2 cellular contexts compared by ENCODE assay signal in the genomic region with DNA sequence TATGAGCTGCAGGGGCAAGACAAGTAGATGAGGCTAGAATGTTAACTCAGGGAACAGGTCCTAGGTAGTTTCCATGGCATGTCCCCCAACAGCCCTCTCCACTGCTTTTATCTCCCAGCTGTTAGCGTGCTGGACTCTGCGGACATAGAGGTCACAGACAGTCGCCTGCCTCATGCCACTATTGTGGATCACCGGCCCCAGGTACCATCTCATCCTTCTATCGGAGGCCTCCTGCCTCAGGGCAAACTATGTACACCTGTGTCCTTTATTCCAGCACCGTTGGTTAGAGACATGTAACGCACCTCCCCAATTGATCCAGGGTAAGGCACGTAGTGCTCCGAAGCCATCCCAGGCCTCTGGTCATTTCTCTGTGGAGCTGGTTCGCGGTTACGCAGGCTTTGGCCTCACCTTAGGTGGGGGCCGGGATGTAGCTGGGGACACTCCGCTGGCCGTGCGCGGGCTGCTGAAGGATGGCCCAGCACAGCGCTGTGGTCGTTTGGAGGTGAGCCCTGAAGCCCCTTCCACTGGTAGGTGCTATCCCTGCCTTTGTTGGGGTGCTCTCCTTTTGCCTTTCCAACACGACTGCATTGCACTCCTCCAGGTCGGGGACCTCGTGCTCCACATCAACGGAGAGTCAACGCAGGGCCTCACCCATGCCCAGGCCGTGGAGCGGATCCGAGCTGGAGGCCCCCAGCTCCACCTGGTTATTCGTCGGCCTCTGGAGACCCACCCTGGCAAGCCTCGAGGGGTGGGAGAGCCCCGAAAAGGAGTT.
TF ChIP-seq lines count a peak whose summit lies in the region.

No MANE protein-coding gene starts in this region.

TF ChIP-seq in A549, 52 proteins besides CTCF, POLR2A, EP300 and RAD21:
- TF ChIP-seq FOXS1 (CRISPR knock-in tag; IDR thresholded peaks at IDR 0.05), result no peak
- no peak for TF ChIP-seq NPAS2 (CRISPR knock-in tag; IDR thresholded peaks at IDR 0.05; ENCODE audit: borderline replicate concordance)

TF ChIP-seq in HCT116, 20 proteins besides CTCF, POLR2A, EP300 and RAD21:
- TF ChIP-seq, protein P1, sequence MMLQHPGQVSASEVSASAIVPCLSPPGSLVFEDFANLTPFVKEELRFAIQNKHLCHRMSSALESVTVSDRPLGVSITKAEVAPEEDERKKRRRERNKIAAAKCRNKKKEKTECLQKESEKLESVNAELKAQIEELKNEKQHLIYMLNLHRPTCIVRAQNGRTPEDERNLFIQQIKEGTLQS (IDR thresholded peaks at IDR 0.05), result no peak
- TF ChIP-seq YY1 (IDR thresholded peaks at IDR 0.05; ENCODE audit: extremely low read depth, insufficient replicate concordance, low read depth, low read length) (no peak), FOSL1 (IDR thresholded peaks at IDR 0.05; ENCODE audit: low read depth) (no peak), CBX3 (IDR thresholded peaks at IDR 0.05; ENCODE audit: low read depth) (no peak), ELF1 (IDR thresholded peaks at IDR 0.05; ENCODE audit: borderline replicate concordance, low read depth) (no peak), SRF (IDR thresholded peaks at IDR 0.05; ENCODE audit: low read depth) (no peak), POLR2AphosphoS5 (IDR thresholded peaks at IDR 0.05; ENCODE audit: low read depth, low read length) (no peak), JUND (IDR thresholded peaks at IDR 0.05) (no peak), EGR1 (IDR thresholded peaks at IDR 0.05; ENCODE audit: low read depth) (no peak), SP1 (IDR thresholded peaks at IDR 0.05; ENCODE audit: low read depth) (no peak), CEBPB (IDR thresholded peaks at IDR 0.05; ENCODE audit: low read depth) (no peak), SIN3A (IDR thresholded peaks at IDR 0.05; ENCODE audit: low read depth) (no peak), EZH2 (IDR thresholded peaks at IDR 0.05) (no peak), EZH2phosphoT487 (IDR thresholded peaks at IDR 0.05; ENCODE audit: borderline replicate concordance) (no peak)
- TF ChIP-seq, protein P2, sequence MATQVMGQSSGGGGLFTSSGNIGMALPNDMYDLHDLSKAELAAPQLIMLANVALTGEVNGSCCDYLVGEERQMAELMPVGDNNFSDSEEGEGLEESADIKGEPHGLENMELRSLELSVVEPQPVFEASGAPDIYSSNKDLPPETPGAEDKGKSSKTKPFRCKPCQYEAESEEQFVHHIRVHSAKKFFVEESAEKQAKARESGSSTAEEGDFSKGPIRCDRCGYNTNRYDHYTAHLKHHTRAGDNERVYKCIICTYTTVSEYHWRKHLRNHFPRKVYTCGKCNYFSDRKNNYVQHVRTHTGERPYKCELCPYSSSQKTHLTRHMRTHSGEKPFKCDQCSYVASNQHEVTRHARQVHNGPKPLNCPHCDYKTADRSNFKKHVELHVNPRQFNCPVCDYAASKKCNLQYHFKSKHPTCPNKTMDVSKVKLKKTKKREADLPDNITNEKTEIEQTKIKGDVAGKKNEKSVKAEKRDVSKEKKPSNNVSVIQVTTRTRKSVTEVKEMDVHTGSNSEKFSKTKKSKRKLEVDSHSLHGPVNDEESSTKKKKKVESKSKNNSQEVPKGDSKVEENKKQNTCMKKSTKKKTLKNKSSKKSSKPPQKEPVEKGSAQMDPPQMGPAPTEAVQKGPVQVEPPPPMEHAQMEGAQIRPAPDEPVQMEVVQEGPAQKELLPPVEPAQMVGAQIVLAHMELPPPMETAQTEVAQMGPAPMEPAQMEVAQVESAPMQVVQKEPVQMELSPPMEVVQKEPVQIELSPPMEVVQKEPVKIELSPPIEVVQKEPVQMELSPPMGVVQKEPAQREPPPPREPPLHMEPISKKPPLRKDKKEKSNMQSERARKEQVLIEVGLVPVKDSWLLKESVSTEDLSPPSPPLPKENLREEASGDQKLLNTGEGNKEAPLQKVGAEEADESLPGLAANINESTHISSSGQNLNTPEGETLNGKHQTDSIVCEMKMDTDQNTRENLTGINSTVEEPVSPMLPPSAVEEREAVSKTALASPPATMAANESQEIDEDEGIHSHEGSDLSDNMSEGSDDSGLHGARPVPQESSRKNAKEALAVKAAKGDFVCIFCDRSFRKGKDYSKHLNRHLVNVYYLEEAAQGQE (IDR thresholded peaks at IDR 0.05; ENCODE audit: low read depth), result no peak
- TF ChIP-seq, protein P3, sequence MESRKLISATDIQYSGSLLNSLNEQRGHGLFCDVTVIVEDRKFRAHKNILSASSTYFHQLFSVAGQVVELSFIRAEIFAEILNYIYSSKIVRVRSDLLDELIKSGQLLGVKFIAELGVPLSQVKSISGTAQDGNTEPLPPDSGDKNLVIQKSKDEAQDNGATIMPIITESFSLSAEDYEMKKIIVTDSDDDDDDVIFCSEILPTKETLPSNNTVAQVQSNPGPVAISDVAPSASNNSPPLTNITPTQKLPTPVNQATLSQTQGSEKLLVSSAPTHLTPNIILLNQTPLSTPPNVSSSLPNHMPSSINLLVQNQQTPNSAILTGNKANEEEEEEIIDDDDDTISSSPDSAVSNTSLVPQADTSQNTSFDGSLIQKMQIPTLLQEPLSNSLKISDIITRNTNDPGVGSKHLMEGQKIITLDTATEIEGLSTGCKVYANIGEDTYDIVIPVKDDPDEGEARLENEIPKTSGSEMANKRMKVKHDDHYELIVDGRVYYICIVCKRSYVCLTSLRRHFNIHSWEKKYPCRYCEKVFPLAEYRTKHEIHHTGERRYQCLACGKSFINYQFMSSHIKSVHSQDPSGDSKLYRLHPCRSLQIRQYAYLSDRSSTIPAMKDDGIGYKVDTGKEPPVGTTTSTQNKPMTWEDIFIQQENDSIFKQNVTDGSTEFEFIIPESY (IDR thresholded peaks at IDR 0.05; ENCODE audit: extremely low read depth, insufficient replicate concordance, low read length), result no peak
TF ChIP-seq in HCT116: peak in this region for 0.
